Comparison of ENCODE assay signal across 22 cellular contexts in the genomic region with DNA sequence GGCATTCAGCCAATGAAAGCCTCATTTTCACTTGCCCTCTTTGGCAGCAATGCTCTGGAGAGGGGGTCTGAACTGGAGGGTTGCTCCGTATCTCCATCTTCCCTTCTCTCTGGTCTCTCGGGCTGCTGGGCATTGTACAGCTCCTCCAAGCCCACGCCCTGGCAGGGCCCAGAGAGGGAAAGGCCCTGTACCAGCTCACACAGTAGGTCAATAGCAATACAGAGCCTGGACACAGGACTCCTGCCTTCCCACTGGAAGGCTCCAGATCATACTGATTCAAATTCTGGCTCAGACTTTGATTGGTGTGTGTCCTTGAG. TPM values are rescaled to one million over a fixed set of nuclear protein-coding genes. Genes with fewer than 3 reads are reported as not detected.
"Had no signal": no experiment of that assay in that cellular context is flagged by ENCODE, and none has a peak within 500 bp of the region (broad histone marks: within the 10 kb centered on the region; RNA-seq: fewer than 3 reads in every experiment).

No MANE protein-coding gene starts in this region.

- H3K9ac ChIP-seq: parathyroid adenoma had no signal

- H2AFZ ChIP-seq: parathyroid adenoma had no signal

- H3K4me1 ChIP-seq: parathyroid adenoma had no signal

- H3K27ac ChIP-seq: cardiac muscle cell, parathyroid adenoma had no signal

- H3K27me3 ChIP-seq: cardiac muscle cell, tibial nerve had no signal

- DNase-seq: activated CD4-positive, alpha-beta T cell treated with anti-CD3 and anti-CD28 coated beads for 4 hours; activated CD4-positive, alpha-beta T cell treated with anti-CD3 and anti-CD28 coated beads, Interleukin-2, amount 50 U/mL, for 48 hours; activated CD4-positive, CD25-positive, alpha-beta regulatory T cell; activated naive CD4-positive, alpha-beta T cell treated with Interleukin-2 at 50 U/mL for 16 hours; activated naive CD8-positive, alpha-beta T cell treated with anti-CD3 and anti-CD28 coated beads for 36 hours; activated T-cell treated with anti-CD3 and anti-CD28 coated beads, Interleukin-2, amount 50 U/mL, for 48 hours; amniotic stem cell; erythroblast; foreskin fibroblast; immature natural killer cell; left ventricle myocardium superior; stimulated activated CD4-positive, alpha-beta T cell treated with anti-CD3 and anti-CD28 coated beads, Interleukin-2, amount 100 ng/mL, for 48 hours; stimulated activated naive CD8-positive, alpha-beta T cell treated with anti-CD3 and anti-CD28 coated beads, Interleukin-15, Interleukin-2, amounts not matched to agents 100 U/mL and 50 U/mL, for 24 hours; SW 1271; T-helper 17 cell had no signal

- H3K79me2 ChIP-seq: parathyroid adenoma had no signal

- H3K36me3 ChIP-seq: cardiac muscle cell, tibial nerve had no signal

- ATAC-seq: left ventricle myocardium superior; natural killer cell treated with Interleukin-12 subunit alpha and Interleukin-12 subunit beta and Interleukin-15 and Interleukin-18, amount 100 ng/mL, for 72 hours; stimulated activated naive CD8-positive, alpha-beta T cell treated with anti-CD3 and anti-CD28 coated beads, Interleukin-15, Interleukin-2, amounts not matched to agents 100 U/mL and 50 U/mL, for 24 hours; T-helper 17 cell had no signal

- H3K9me3 ChIP-seq: tibial nerve had no signal

- FAIRE-seq: endometrium had no signal

- H3K4me3 ChIP-seq: cardiac muscle cell, tibial nerve had no signal

RNA-seq across cellular contexts. Expression of a gene that starts 6.6 kb away (rescaled TPM):
- total RNA-seq: activated CD8-positive, alpha-beta memory T cell treated with anti-CD3 and anti-CD28 coated beads for 36 hours; activated naive CD8-positive, alpha-beta T cell treated with anti-CD3 and anti-CD28 coated beads for 36 hours; natural killer cell treated with Interleukin-12 subunit alpha and Interleukin-12 subunit beta and Interleukin-15 and Interleukin-18, amount 100 ng/mL, for 72 hours; pulmonary artery endothelial cell; T-helper 17 cell had no signal
- polyA plus RNA-seq: immature natural killer cell had no signal
